8 cellular contexts compared by ENCODE assay signal in the genomic region with DNA sequence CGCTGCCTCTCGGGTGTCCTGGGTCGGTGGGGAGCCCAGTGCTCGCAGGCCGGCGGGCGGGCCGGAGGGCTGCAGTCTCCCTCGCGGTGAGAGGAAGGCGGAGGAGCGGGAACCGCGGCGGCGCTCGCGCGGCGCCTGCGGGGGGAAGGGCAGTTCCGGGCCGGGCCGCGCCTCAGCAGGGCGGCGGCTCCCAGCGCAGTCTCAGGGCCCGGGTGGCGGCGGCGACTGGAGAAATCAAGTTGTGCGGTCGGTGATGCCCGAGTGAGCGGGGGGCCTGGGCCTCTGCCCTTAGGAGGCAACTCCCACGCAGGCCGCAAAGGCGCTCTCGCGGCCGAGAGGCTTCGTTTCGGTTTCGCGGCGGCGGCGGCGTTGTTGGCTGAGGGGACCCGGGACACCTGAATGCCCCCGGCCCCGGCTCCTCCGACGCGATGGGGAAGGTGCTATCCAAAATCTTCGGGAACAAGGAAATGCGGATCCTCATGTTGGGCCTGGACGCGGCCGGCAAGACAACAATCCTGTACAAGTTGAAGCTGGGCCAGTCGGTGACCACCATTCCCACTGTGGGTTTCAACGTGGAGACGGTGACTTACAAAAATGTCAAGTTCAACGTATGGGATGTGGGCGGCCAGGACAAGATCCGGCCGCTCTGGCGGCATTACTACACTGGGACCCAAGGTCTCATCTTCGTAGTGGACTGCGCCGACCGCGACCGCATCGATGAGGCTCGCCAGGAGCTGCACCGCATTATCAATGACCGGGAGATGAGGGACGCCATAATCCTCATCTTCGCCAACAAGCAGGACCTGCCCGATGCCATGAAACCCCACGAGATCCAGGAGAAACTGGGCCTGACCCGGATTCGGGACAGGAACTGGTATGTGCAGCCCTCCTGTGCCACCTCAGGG. TPM values are rescaled to one million over a fixed set of nuclear protein-coding genes. Genes with fewer than 3 reads are reported as not detected.
DNase-seq lines count a peak whose midpoint lies in the region; ATAC-seq and TF ChIP-seq lines count a peak whose summit lies in the region.

No MANE protein-coding gene starts in this region.

- ATAC-seq in DND-41 (ENCODE audit: insufficient read depth, low read depth) (peak; percentile 57), GM21447 (IDR thresholded peaks at IDR 0.05; ENCODE audit: unreplicated experiment) (peak; percentile 40), right lobe of liver (peak; percentile 41 to 71 (median 65))
- ATAC-seq in central memory CD8-positive, alpha-beta T cell (replicated peaks; ENCODE audit: extremely low read depth, poor library complexity, severe bottlenecking) = peak; percentile 73

- peak; percentile 65 for DNase-seq in DND-41
- DNase-seq in activated CD4-positive, CD25-positive, alpha-beta regulatory T cell treated with anti-CD3 and anti-CD28 coated beads, Interleukin-2, amount 50 U/mL, for 16 hours (ENCODE audit: low read depth, low spot score) = peak; percentile 60
- DNase-seq in central memory CD8-positive, alpha-beta T cell (ENCODE audit: low spot score in 2 of 2) = peak; percentile 62 to 76
- peak; percentile 69 to 76 (median 69) for DNase-seq in right lobe of liver
- DNase-seq in stimulated activated CD4-positive, alpha-beta T cell treated with anti-CD3 and anti-CD28 coated beads, TNF-alpha, amount 100 ng/mL, for 48 hours (ENCODE audit: low read depth in 3 of 3) = peak; percentile 74 to 78 (median 76)
- no peak for DNase-seq in cortex of kidney (lab: John Stamatoyannopoulos, UW)

- no peaks in the 10 kb centered on the region for H3K27me3 Mint-ChIP-seq in central memory CD8-positive, alpha-beta T cell

- H2AFZ ChIP-seq in DND-41 (ENCODE audit: low read depth, low read length) = peak overlapping the region; percentile 84

- under 1% methylated on average over 85 of the region's 85 CpGs for WGBS in HUES64
- under 1% methylated on average over 29 of the region's 85 CpGs for WGBS in right lobe of liver (ENCODE audit: insufficient coverage, low coverage, low lambda C conversion rate, missing lambda C conversion rate)

- H3K4me3 Mint-ChIP-seq in central memory CD8-positive, alpha-beta T cell = peak overlapping the region; percentile 91

- peaks cover 46% of the 10 kb centered on the region for H3K4me1 Mint-ChIP-seq in central memory CD8-positive, alpha-beta T cell

- intact Hi-C loops in right lobe of liver (cut with DNase I) = loop anchor here in 1 of 2 donors (10.0 kb wide), 1 partner anchor 101 kb away; no protein-coding TSS in a partner anchor

- H3K4me3 ChIP-seq in DND-41 (ENCODE audit: low read depth in 1 of 2, low read length in 2 of 2) (peak overlapping the region; percentile 86 to 98), HUES64 (ENCODE audit: low read length) (peak overlapping the region; percentile 100), right lobe of liver (peak overlapping the region; percentile 94 to 99 (median 98))

- H3K27ac ChIP-seq in DND-41 (ENCODE audit: low read length) = peak overlapping the region; percentile 100
- H3K27ac ChIP-seq in HUES64 (ENCODE audit: low read depth, low read length) = peak overlapping the region; percentile 99
- peak overlapping the region; percentile 99 to 100 (median 99) for H3K27ac ChIP-seq in right lobe of liver

- H3K9me3 Mint-ChIP-seq in central memory CD8-positive, alpha-beta T cell = no peaks in the 10 kb centered on the region

- H3K4me2 ChIP-seq in DND-41 (ENCODE audit: insufficient read depth, low read length) = peak overlapping the region; percentile 90

- peak overlapping the region; percentile 95 for H3K27ac Mint-ChIP-seq in central memory CD8-positive, alpha-beta T cell (ENCODE audit: low read depth)

- H3K79me2 ChIP-seq in DND-41 (ENCODE audit: insufficient read depth, low read length) = peaks cover 70% of the 10 kb centered on the region

- H3K9me3 ChIP-seq in DND-41 (ENCODE audit: insufficient read depth, low read length, severe bottlenecking) (no peaks in the 10 kb centered on the region), HUES64 (ENCODE audit: insufficient read depth, low read depth, low read length) (no peaks in the 10 kb centered on the region), right lobe of liver (no peaks in the 10 kb centered on the region)

- H3K4me1 ChIP-seq in DND-41 (ENCODE audit: insufficient read depth, low read length) = peaks cover 53% of the 10 kb centered on the region
- H3K4me1 ChIP-seq in HUES64 (ENCODE audit: insufficient read depth, low read length) = peaks cover 24% of the 10 kb centered on the region
- peaks cover 0 to 38% (median 11%) of the 10 kb centered on the region in 4 donors for H3K4me1 ChIP-seq in right lobe of liver

- TF ChIP-seq CTCF in DND-41 (IDR thresholded peaks at IDR 0.05; ENCODE audit: borderline replicate concordance, extremely low read depth, low read length, poor library complexity, severe bottlenecking) (peak; percentile 2), right lobe of liver (IDR thresholded peaks at IDR 0.05) (no peak)

- peaks cover 47% of the 10 kb centered on the region for H3K36me3 Mint-ChIP-seq in central memory CD8-positive, alpha-beta T cell (ENCODE audit: insufficient read depth)

- peak overlapping the region; percentile 100 for H3K9ac ChIP-seq in DND-41 (ENCODE audit: low read depth, low read length)
- peak overlapping the region; percentile 99 for H3K9ac ChIP-seq in HUES64 (ENCODE audit: low read depth, low read length)

- H3K27me3 ChIP-seq in DND-41 (ENCODE audit: insufficient read depth, low read length, poor library complexity) (no peaks in the 10 kb centered on the region), HUES64 (ENCODE audit: insufficient read depth, low read length) (no peaks in the 10 kb centered on the region), right lobe of liver (no peaks in the 10 kb centered on the region)

- H4K20me1 ChIP-seq in DND-41 (ENCODE audit: insufficient read depth, low read length) = peaks cover 43% of the 10 kb centered on the region

- TF ChIP-seq POLR2A in right lobe of liver (IDR thresholded peaks at IDR 0.05) = no peak

- H3K36me3 ChIP-seq in DND-41 (ENCODE audit: insufficient read depth, low read length) (peaks cover 37% of the 10 kb centered on the region), HUES64 (ENCODE audit: insufficient read depth, low read length) (peaks cover 24% of the 10 kb centered on the region), right lobe of liver (no peaks in the 10 kb centered on the region)

RNA-seq across cellular contexts. Expression of gene ARF6, which starts 0.7 kb away (rescaled TPM):
- polyA plus RNA-seq in HUES64 (2013, experiment 1 of 2) = 39.8 TPM
- polyA plus RNA-seq in HUES64 (2013, experiment 2 of 2) = 41.8 TPM
- total RNA-seq in right lobe of liver = 10 to 100 TPM; 21.1 to 41.4 (median 32.4) TPM

RNA-seq across cellular contexts. Expression of gene NEMF, which starts 41.0 kb away (rescaled TPM):
- polyA plus RNA-seq in HUES64 (2013, experiment 1 of 2) = 32.8 TPM
- polyA plus RNA-seq in HUES64 (2013, experiment 2 of 2) = 36.0 TPM
- total RNA-seq in right lobe of liver = 10 to 100 TPM; 15.3 to 29.9 (median 23.4) TPM
